Comparison of ENCODE assay signal across 1 cellular context in the genomic region with DNA sequence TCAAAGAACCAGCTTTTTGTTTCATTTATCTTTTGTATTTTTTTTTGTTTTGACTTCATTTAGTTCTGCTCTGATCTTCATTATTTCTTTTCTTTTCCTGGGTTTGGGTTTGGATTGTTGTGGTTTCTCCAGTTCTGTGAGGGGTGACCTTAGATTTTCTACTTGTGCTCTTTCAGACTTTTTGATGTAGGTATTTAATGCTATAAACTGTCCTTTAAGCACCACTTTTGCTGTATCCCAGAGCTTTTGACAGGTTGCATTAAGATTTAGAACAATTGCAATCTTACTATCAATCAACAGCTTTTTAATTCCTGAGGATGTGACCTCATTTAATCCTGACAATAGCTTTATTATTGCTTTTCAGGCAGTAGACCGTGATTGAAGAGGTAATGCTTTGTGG.
A peak's percentile ranks its signal among the peaks of the same experiment; 100 is the strongest.
TF ChIP-seq lines count a peak whose summit lies in the region.

No MANE protein-coding gene starts in this region.

TF ChIP-seq in K562, 482 proteins besides CTCF, POLR2A, EP300 and RAD21 (continued from another document):
- TF ChIP-seq, protein P1, sequence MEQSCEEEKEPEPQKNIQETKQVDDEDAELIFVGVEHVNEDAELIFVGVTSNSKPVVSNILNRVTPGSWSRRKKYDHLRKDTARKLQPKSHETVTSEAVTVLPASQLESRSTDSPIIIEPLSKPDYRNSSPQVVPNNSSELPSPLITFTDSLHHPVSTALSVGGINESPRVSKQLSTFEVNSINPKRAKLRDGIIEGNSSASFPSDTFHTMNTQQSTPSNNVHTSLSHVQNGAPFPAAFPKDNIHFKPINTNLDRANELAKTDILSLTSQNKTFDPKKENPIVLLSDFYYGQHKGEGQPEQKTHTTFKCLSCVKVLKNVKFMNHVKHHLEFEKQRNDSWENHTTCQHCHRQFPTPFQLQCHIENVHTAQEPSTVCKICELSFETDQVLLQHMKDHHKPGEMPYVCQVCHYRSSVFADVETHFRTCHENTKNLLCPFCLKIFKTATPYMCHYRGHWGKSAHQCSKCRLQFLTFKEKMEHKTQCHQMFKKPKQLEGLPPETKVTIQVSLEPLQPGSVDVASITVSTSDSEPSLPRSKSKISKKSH (CRISPR knock-in tag; IDR thresholded peaks at IDR 0.05): 0 out of 2 replicates have a peak, but pooled peaks have one; percentile 14
- TF ChIP-seq, protein P2, sequence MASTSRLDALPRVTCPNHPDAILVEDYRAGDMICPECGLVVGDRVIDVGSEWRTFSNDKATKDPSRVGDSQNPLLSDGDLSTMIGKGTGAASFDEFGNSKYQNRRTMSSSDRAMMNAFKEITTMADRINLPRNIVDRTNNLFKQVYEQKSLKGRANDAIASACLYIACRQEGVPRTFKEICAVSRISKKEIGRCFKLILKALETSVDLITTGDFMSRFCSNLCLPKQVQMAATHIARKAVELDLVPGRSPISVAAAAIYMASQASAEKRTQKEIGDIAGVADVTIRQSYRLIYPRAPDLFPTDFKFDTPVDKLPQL (IDR thresholded peaks at IDR 0.05; ENCODE audit: extremely low read depth, insufficient read length): no peak
- TF ChIP-seq YBX1 (IDR thresholded peaks at IDR 0.05) (0 out of 2 replicates have a peak, but pooled peaks have one; percentile 44), RFX7 (CRISPR knock-in tag; IDR thresholded peaks at IDR 0.05) (no peak), NCOA4 (IDR thresholded peaks at IDR 0.05; ENCODE audit: partially characterized antibody) (peak; percentile 16), ATF1 (CRISPR knock-in tag; IDR thresholded peaks at IDR 0.05) (no peak), ATF1 (tag; IDR thresholded peaks at IDR 0.05) (no peak), FIP1L1 (IDR thresholded peaks at IDR 0.05; ENCODE audit: low read depth, low read length, poor library complexity, severe bottlenecking) (no peak), ARID2 (IDR thresholded peaks at IDR 0.05) (peak; percentile 42; the same call in 1 of the 2 replicates), SAFB2 (IDR thresholded peaks at IDR 0.05; ENCODE audit: borderline replicate concordance, low read depth, low read length, severe bottlenecking) (no peak), ESRRB (CRISPR knock-in tag; IDR thresholded peaks at IDR 0.05; ENCODE audit: borderline replicate concordance) (no peak), SMARCA5 (IDR thresholded peaks at IDR 0.05) (no peak), ELF2 (CRISPR knock-in tag; IDR thresholded peaks at IDR 0.05) (0 out of 2 replicates have a peak, but pooled peaks have one; percentile 67), ZNF212 (CRISPR knock-in tag; IDR thresholded peaks at IDR 0.05) (no peak), ZNF75A (CRISPR knock-in tag; IDR thresholded peaks at IDR 0.05) (no peak), LARP7 (IDR thresholded peaks at IDR 0.05) (0 out of 2 replicates have a peak, but pooled peaks have one; percentile 53), NFYB (IDR thresholded peaks at IDR 0.05; ENCODE audit: extremely low read depth, insufficient read length) (no peak), ELF4 (CRISPR knock-in tag; IDR thresholded peaks at IDR 0.05) (peak; percentile 19; the same call in 1 of the 2 replicates), ZNF140 (CRISPR knock-in tag; IDR thresholded peaks at IDR 0.05) (no peak), SAFB (IDR thresholded peaks at IDR 0.05; ENCODE audit: borderline replicate concordance, low read depth, low read length) (no peak), CEBPG (CRISPR knock-in tag; IDR thresholded peaks at IDR 0.05) (no peak), CEBPG (tag; conservative IDR thresholded peaks at IDR 0.05 in 1 of 2, IDR thresholded peaks at IDR 0.05 in 1 of 2) (no peak), NFE2L1 (tag; IDR thresholded peaks at IDR 0.05; ENCODE audit: borderline replicate concordance, low read depth) (no peak), PHB2 (IDR thresholded peaks at IDR 0.05; ENCODE audit: low read depth) (no peak; the same call in 1 of the 2 replicates), RB1 (IDR thresholded peaks at IDR 0.05; ENCODE audit: low read depth) (0 out of 2 replicates have a peak, but pooled peaks have one; percentile 8), MAFK (IDR thresholded peaks at IDR 0.05; ENCODE audit: low read length) (no peak), RBM39 (optimal IDR thresholded peaks at IDR 0.05; ENCODE audit: low read depth, low read length) (no peak), TGIF2 (CRISPR knock-in tag; IDR thresholded peaks at IDR 0.05) (no peak), MCM5 (IDR thresholded peaks at IDR 0.05; ENCODE audit: low read depth) (no peak), ZFP30 (CRISPR knock-in tag; IDR thresholded peaks at IDR 0.05; ENCODE audit: borderline replicate concordance) (0 out of 2 replicates have a peak, but pooled peaks have one; percentile 28), ZNF778 (CRISPR knock-in tag; IDR thresholded peaks at IDR 0.05) (0 out of 2 replicates have a peak, but pooled peaks have one; percentile 81), ZNF668 (CRISPR knock-in tag; IDR thresholded peaks at IDR 0.05) (no peak), SMARCA4 (IDR thresholded peaks at IDR 0.05) (no peak), GTF2A2 (tag; IDR thresholded peaks at IDR 0.05) (no peak), CBFA2T3 (IDR thresholded peaks at IDR 0.05) (no peak), FUS (optimal IDR thresholded peaks at IDR 0.05; ENCODE audit: low read depth, low read length) (no peak), HNRNPUL1 (IDR thresholded peaks at IDR 0.05; ENCODE audit: low read length) (no peak)
- TF ChIP-seq, protein P3, sequence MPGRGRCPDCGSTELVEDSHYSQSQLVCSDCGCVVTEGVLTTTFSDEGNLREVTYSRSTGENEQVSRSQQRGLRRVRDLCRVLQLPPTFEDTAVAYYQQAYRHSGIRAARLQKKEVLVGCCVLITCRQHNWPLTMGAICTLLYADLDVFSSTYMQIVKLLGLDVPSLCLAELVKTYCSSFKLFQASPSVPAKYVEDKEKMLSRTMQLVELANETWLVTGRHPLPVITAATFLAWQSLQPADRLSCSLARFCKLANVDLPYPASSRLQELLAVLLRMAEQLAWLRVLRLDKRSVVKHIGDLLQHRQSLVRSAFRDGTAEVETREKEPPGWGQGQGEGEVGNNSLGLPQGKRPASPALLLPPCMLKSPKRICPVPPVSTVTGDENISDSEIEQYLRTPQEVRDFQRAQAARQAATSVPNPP (IDR thresholded peaks at IDR 0.05; ENCODE audit: borderline replicate concordance, insufficient read depth, insufficient read length): no peak
- TF ChIP-seq, protein P4, sequence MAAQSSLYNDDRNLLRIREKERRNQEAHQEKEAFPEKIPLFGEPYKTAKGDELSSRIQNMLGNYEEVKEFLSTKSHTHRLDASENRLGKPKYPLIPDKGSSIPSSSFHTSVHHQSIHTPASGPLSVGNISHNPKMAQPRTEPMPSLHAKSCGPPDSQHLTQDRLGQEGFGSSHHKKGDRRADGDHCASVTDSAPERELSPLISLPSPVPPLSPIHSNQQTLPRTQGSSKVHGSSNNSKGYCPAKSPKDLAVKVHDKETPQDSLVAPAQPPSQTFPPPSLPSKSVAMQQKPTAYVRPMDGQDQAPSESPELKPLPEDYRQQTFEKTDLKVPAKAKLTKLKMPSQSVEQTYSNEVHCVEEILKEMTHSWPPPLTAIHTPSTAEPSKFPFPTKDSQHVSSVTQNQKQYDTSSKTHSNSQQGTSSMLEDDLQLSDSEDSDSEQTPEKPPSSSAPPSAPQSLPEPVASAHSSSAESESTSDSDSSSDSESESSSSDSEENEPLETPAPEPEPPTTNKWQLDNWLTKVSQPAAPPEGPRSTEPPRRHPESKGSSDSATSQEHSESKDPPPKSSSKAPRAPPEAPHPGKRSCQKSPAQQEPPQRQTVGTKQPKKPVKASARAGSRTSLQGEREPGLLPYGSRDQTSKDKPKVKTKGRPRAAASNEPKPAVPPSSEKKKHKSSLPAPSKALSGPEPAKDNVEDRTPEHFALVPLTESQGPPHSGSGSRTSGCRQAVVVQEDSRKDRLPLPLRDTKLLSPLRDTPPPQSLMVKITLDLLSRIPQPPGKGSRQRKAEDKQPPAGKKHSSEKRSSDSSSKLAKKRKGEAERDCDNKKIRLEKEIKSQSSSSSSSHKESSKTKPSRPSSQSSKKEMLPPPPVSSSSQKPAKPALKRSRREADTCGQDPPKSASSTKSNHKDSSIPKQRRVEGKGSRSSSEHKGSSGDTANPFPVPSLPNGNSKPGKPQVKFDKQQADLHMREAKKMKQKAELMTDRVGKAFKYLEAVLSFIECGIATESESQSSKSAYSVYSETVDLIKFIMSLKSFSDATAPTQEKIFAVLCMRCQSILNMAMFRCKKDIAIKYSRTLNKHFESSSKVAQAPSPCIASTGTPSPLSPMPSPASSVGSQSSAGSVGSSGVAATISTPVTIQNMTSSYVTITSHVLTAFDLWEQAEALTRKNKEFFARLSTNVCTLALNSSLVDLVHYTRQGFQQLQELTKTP (IDR thresholded peaks at IDR 0.05; ENCODE audit: low read depth in 1 of 2, partially characterized antibody in 2 of 2): no peak
- TF ChIP-seq, protein P5, sequence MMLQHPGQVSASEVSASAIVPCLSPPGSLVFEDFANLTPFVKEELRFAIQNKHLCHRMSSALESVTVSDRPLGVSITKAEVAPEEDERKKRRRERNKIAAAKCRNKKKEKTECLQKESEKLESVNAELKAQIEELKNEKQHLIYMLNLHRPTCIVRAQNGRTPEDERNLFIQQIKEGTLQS (IDR thresholded peaks at IDR 0.05): no peak
- TF ChIP-seq, protein P5 (CRISPR knock-in tag; conservative IDR thresholded peaks at IDR 0.05): no peak
- TF ChIP-seq, protein P6, sequence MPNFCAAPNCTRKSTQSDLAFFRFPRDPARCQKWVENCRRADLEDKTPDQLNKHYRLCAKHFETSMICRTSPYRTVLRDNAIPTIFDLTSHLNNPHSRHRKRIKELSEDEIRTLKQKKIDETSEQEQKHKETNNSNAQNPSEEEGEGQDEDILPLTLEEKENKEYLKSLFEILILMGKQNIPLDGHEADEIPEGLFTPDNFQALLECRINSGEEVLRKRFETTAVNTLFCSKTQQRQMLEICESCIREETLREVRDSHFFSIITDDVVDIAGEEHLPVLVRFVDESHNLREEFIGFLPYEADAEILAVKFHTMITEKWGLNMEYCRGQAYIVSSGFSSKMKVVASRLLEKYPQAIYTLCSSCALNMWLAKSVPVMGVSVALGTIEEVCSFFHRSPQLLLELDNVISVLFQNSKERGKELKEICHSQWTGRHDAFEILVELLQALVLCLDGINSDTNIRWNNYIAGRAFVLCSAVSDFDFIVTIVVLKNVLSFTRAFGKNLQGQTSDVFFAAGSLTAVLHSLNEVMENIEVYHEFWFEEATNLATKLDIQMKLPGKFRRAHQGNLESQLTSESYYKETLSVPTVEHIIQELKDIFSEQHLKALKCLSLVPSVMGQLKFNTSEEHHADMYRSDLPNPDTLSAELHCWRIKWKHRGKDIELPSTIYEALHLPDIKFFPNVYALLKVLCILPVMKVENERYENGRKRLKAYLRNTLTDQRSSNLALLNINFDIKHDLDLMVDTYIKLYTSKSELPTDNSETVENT (CRISPR knock-in tag; IDR thresholded peaks at IDR 0.05): no peak
TF ChIP-seq in K562: peak in this region for 10.
